In the genomic region with DNA sequence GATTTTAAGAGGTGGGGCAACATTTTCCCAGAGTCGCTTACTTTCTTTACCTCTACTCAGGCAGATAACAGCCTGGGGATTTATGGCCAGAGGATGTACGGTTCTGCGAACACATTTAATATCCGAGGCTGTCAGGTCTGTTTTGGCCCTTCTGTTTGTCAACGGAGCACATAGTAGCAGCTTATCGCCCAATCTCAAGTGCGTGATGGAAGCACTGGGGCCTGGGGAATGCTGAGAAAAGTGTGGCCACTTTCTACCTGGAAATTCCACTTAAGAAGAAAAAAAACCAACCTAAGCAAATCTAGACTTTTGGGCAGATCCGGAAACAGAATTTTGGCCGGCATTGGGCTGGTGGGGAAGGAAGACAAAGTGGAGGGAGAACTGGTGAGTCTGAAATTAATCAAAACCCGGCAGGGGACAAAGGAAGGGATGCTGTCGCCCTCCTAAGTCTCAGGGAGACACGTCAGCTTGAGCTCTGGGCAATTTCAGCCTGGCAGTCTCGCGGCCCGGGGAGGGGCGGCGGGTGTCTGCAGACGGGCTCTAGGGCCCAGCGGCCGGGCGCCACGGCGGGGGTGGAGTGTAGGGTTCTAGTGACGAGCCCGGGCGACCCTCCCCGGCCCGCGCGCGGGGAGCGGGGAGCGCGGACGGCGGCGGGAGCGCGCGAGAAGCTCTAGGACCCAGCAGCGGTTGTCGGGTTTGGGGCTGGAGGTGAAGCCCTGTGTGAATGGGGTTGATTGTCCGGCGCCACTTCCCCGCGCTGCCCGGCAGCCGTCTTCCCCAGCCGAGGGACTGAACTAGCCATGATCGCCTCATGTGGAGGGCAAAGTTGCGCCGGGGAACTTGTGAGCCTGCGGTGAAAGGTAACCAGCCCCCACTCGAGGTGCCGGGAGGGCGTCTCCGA, we compare ENCODE assay signal across 1 cellular context.
TF ChIP-seq lines count a peak whose summit lies in the region.

A gene with protein sequence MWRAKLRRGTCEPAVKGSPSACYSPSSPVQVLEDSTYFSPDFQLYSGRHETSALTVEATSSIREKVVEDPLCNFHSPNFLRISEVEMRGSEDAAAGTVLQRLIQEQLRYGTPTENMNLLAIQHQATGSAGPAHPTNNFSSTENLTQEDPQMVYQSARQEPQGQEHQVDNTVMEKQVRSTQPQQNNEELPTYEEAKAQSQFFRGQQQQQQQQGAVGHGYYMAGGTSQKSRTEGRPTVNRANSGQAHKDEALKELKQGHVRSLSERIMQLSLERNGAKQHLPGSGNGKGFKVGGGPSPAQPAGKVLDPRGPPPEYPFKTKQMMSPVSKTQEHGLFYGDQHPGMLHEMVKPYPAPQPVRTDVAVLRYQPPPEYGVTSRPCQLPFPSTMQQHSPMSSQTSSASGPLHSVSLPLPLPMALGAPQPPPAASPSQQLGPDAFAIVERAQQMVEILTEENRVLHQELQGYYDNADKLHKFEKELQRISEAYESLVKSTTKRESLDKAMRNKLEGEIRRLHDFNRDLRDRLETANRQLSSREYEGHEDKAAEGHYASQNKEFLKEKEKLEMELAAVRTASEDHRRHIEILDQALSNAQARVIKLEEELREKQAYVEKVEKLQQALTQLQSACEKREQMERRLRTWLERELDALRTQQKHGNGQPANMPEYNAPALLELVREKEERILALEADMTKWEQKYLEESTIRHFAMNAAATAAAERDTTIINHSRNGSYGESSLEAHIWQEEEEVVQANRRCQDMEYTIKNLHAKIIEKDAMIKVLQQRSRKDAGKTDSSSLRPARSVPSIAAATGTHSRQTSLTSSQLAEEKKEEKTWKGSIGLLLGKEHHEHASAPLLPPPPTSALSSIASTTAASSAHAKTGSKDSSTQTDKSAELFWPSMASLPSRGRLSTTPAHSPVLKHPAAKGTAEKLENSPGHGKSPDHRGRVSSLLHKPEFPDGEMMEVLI (plus strand): TSS at position 656 of the 901 bp plus-strand sequence. CDS start 156 bp downstream, at position 812.

TF ChIP-seq in K562, 482 proteins besides CTCF, POLR2A, EP300 and RAD21 (continued from another document and continues in another):
- TF ChIP-seq STAT6 (CRISPR knock-in tag; IDR thresholded peaks at IDR 0.05) (no peak), E2F4 (CRISPR knock-in tag; IDR thresholded peaks at IDR 0.05; ENCODE audit: low read depth) (no peak), ZBTB26 (CRISPR knock-in tag; IDR thresholded peaks at IDR 0.05) (no peak), TCF7L2 (IDR thresholded peaks at IDR 0.05; ENCODE audit: low read depth, low read length) (no peak), EWSR1 (IDR thresholded peaks at IDR 0.05; ENCODE audit: borderline replicate concordance, low read depth, partially characterized antibody) (no peak), ZNF785 (CRISPR knock-in tag; IDR thresholded peaks at IDR 0.05) (no peak), ZBTB11 (CRISPR knock-in tag; IDR thresholded peaks at IDR 0.05) (no peak), COPS2 (conservative IDR thresholded peaks at IDR 0.05) (no peak), MXD1 (CRISPR knock-in tag; IDR thresholded peaks at IDR 0.05; ENCODE audit: borderline replicate concordance, poor library complexity, severe bottlenecking) (no peak)
- TF ChIP-seq, protein P1, sequence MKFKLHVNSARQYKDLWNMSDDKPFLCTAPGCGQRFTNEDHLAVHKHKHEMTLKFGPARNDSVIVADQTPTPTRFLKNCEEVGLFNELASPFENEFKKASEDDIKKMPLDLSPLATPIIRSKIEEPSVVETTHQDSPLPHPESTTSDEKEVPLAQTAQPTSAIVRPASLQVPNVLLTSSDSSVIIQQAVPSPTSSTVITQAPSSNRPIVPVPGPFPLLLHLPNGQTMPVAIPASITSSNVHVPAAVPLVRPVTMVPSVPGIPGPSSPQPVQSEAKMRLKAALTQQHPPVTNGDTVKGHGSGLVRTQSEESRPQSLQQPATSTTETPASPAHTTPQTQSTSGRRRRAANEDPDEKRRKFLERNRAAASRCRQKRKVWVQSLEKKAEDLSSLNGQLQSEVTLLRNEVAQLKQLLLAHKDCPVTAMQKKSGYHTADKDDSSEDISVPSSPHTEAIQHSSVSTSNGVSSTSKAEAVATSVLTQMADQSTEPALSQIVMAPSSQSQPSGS (CRISPR knock-in tag; IDR thresholded peaks at IDR 0.05): no peak
- TF ChIP-seq, protein P2, sequence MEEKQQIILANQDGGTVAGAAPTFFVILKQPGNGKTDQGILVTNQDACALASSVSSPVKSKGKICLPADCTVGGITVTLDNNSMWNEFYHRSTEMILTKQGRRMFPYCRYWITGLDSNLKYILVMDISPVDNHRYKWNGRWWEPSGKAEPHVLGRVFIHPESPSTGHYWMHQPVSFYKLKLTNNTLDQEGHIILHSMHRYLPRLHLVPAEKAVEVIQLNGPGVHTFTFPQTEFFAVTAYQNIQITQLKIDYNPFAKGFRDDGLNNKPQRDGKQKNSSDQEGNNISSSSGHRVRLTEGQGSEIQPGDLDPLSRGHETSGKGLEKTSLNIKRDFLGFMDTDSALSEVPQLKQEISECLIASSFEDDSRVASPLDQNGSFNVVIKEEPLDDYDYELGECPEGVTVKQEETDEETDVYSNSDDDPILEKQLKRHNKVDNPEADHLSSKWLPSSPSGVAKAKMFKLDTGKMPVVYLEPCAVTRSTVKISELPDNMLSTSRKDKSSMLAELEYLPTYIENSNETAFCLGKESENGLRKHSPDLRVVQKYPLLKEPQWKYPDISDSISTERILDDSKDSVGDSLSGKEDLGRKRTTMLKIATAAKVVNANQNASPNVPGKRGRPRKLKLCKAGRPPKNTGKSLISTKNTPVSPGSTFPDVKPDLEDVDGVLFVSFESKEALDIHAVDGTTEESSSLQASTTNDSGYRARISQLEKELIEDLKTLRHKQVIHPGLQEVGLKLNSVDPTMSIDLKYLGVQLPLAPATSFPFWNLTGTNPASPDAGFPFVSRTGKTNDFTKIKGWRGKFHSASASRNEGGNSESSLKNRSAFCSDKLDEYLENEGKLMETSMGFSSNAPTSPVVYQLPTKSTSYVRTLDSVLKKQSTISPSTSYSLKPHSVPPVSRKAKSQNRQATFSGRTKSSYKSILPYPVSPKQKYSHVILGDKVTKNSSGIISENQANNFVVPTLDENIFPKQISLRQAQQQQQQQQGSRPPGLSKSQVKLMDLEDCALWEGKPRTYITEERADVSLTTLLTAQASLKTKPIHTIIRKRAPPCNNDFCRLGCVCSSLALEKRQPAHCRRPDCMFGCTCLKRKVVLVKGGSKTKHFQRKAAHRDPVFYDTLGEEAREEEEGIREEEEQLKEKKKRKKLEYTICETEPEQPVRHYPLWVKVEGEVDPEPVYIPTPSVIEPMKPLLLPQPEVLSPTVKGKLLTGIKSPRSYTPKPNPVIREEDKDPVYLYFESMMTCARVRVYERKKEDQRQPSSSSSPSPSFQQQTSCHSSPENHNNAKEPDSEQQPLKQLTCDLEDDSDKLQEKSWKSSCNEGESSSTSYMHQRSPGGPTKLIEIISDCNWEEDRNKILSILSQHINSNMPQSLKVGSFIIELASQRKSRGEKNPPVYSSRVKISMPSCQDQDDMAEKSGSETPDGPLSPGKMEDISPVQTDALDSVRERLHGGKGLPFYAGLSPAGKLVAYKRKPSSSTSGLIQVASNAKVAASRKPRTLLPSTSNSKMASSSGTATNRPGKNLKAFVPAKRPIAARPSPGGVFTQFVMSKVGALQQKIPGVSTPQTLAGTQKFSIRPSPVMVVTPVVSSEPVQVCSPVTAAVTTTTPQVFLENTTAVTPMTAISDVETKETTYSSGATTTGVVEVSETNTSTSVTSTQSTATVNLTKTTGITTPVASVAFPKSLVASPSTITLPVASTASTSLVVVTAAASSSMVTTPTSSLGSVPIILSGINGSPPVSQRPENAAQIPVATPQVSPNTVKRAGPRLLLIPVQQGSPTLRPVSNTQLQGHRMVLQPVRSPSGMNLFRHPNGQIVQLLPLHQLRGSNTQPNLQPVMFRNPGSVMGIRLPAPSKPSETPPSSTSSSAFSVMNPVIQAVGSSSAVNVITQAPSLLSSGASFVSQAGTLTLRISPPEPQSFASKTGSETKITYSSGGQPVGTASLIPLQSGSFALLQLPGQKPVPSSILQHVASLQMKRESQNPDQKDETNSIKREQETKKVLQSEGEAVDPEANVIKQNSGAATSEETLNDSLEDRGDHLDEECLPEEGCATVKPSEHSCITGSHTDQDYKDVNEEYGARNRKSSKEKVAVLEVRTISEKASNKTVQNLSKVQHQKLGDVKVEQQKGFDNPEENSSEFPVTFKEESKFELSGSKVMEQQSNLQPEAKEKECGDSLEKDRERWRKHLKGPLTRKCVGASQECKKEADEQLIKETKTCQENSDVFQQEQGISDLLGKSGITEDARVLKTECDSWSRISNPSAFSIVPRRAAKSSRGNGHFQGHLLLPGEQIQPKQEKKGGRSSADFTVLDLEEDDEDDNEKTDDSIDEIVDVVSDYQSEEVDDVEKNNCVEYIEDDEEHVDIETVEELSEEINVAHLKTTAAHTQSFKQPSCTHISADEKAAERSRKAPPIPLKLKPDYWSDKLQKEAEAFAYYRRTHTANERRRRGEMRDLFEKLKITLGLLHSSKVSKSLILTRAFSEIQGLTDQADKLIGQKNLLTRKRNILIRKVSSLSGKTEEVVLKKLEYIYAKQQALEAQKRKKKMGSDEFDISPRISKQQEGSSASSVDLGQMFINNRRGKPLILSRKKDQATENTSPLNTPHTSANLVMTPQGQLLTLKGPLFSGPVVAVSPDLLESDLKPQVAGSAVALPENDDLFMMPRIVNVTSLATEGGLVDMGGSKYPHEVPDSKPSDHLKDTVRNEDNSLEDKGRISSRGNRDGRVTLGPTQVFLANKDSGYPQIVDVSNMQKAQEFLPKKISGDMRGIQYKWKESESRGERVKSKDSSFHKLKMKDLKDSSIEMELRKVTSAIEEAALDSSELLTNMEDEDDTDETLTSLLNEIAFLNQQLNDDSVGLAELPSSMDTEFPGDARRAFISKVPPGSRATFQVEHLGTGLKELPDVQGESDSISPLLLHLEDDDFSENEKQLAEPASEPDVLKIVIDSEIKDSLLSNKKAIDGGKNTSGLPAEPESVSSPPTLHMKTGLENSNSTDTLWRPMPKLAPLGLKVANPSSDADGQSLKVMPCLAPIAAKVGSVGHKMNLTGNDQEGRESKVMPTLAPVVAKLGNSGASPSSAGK (IDR thresholded peaks at IDR 0.05): no peak
- TF ChIP-seq, protein P3, sequence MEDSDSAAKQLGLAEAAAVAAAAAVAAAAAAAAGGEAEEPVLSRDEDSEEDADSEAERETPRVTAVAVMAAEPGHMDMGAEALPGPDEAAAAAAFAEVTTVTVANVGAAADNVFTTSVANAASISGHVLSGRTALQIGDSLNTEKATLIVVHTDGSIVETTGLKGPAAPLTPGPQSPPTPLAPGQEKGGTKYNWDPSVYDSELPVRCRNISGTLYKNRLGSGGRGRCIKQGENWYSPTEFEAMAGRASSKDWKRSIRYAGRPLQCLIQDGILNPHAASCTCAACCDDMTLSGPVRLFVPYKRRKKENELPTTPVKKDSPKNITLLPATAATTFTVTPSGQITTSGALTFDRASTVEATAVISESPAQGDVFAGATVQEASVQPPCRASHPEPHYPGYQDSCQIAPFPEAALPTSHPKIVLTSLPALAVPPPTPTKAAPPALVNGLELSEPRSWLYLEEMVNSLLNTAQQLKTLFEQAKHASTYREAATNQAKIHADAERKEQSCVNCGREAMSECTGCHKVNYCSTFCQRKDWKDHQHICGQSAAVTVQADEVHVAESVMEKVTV (CRISPR knock-in tag; IDR thresholded peaks at IDR 0.05): 0 out of 2 replicates have a peak, but pooled peaks have one; percentile 24
